In genomic region chr10:22503315-22504090, GRCh38 we compare ENCODE assay signal across 22 cellular contexts.
DNase-seq lines count a peak whose midpoint lies in the region; ATAC-seq, FAIRE-seq and TF ChIP-seq lines count a peak whose summit lies in the region.
"Had no signal": no experiment of that assay in that cellular context is flagged by ENCODE, and none has a peak within 500 bp of the region (broad histone marks: within the 10 kb centered on the region; RNA-seq: fewer than 3 reads in every experiment).

No MANE protein-coding gene starts in this region.

- TF ChIP-seq CTCF in HCT116 (IDR thresholded peaks at IDR 0.05 in 2 of 3, conservative IDR thresholded peaks at IDR 0.05 in 1 of 3; ENCODE audit: borderline replicate concordance in 1 of 3, insufficient read depth in 1 of 3, low read depth in 2 of 3, low read length in 2 of 3) = no peak
- TF ChIP-seq CTCF in PC-9 (conservative IDR thresholded peaks at IDR 0.05) = no peak
- no peak for TF ChIP-seq CTCF in fibroblast of villous mesenchyme (IDR thresholded peaks at IDR 0.05; ENCODE audit: insufficient read depth, low read depth, low read length)
- TF ChIP-seq CTCF in foreskin fibroblast (IDR thresholded peaks at IDR 0.05; ENCODE audit: low read depth, low read length) = no peak
- TF ChIP-seq CTCF in pancreas (IDR thresholded peaks at IDR 0.05) = no peak

- DNase-seq in HCT116 (ENCODE audit: low read depth, low spot score) = no peak
- DNase-seq in PC-9 = peak; percentile 36 to 73
- peak; percentile 28 for DNase-seq in fibroblast of villous mesenchyme (ENCODE audit: low read depth)
- DNase-seq in stimulated activated effector memory CD8-positive, alpha-beta T cell treated with anti-CD3 and anti-CD28 coated beads, Interleukin-12 subunit alpha, Interleukin-12 subunit beta, amount 100 ng/mL, for 72 hours (ENCODE audit: low spot score in 2 of 2) = no peak
- no peak for DNase-seq in foreskin fibroblast
- DNase-seq in pancreas = no peak
- DNase-seq: activated CD4-positive, alpha-beta T cell treated with anti-CD3 and anti-CD28 coated beads, Interleukin-2, amount 50 U/mL, for 48 hours; dermis blood vessel endothelial cell; DMS153; NCI-H2171; NCI-H82; Peyer's patch; stimulated activated CD4-positive, alpha-beta T cell treated with anti-CD3 and anti-CD28 coated beads, Interleukin-12 subunit alpha, Interleukin-12 subunit beta, amount 100 ng/mL, for 4 hours; stimulated activated naive CD4-positive, alpha-beta T cell treated with Interleukin-2 at 50 U/mL for 16 hours; T-helper 1 cell had no signal

- intact Hi-C loops in HCT116 (cut with micrococcal nuclease) (no loop called here), PC-9 (cut with micrococcal nuclease; ENCODE audit: unreplicated experiment) (loop anchor here (5.0 kb wide), 1 partner anchor 161 kb away; no protein-coding TSS in a partner anchor), pancreas (cut with DNase I) (no loop called here)

- no peaks in the 10 kb centered on the region for H4K20me1 ChIP-seq in HCT116 (ENCODE audit: insufficient read depth)
- no peaks in the 10 kb centered on the region for H4K20me1 ChIP-seq in PC-9 (ENCODE audit: insufficient read depth)
- H4K20me1 ChIP-seq: BLaER1 had no signal

- H3K27me3 ChIP-seq in HCT116 (ENCODE audit: insufficient read depth, low read length) = no peaks in the 10 kb centered on the region
- no peaks in the 10 kb centered on the region for H3K27me3 ChIP-seq in PC-9 (ENCODE audit: insufficient read depth, low read depth)
- H3K27me3 ChIP-seq in pancreas = no peaks in the 10 kb centered on the region
- H3K27me3 ChIP-seq: BLaER1, Peyer's patch, tibial nerve had no signal

- H3K27ac ChIP-seq in HCT116 (ENCODE audit: low read depth, low read length) = no peak overlapping the region
- H3K27ac ChIP-seq in PC-9 = no peak overlapping the region
- H3K27ac ChIP-seq in pancreas = no peak overlapping the region
- H3K27ac ChIP-seq: BLaER1, Peyer's patch, tibial nerve, VCaP had no signal

- POLR2A ChIA-PET in HCT116 (lab: Charles Lee) = no interaction called here
- POLR2A ChIA-PET in PC-9 (lab: Charles Lee; ENCODE audit: unreplicated experiment) = interaction anchor here (0.7 kb wide), 1 partner anchor 77 kb away, joined by 3 read pairs; no protein-coding TSS in a partner anchor

- WGBS in pancreas, 2 donors = 68 to 69% methylated on average over 9 of the region's 9 CpGs

- no peak overlapping the region for H3K9ac ChIP-seq in HCT116 (ENCODE audit: low read length)
- H3K9ac ChIP-seq: BLaER1 had no signal

- peak; percentile 59; the same call in 1 of the 2 replicates for ATAC-seq in HCT116
- ATAC-seq in stimulated activated effector memory CD8-positive, alpha-beta T cell treated with anti-CD3 and anti-CD28 coated beads, Interleukin-12 subunit alpha, Interleukin-12 subunit beta, amount 100 ng/mL, for 72 hours = peak; percentile 67
- ATAC-seq in HG02623 (IDR thresholded peaks at IDR 0.05; ENCODE audit: unreplicated experiment) = no peak
- ATAC-seq in pancreas = no peak

- TF ChIP-seq RAD21 in HCT116 (IDR thresholded peaks at IDR 0.05; ENCODE audit: low read depth) = no peak

- H3K36me3 Mint-ChIP-seq in stimulated activated effector memory CD8-positive, alpha-beta T cell treated with anti-CD3 and anti-CD28 coated beads, Interleukin-12 subunit alpha, Interleukin-12 subunit beta, amount 100 ng/mL, for 72 hours = no peaks in the 10 kb centered on the region
- H3K36me3 Mint-ChIP-seq: activated naive CD4-positive, alpha-beta T cell treated with anti-CD3 and anti-CD28 coated beads, Interleukin-2, amount 50 U/mL, for 24 hours; brain had no signal

- H3K27ac Mint-ChIP-seq in stimulated activated effector memory CD8-positive, alpha-beta T cell treated with anti-CD3 and anti-CD28 coated beads, Interleukin-12 subunit alpha, Interleukin-12 subunit beta, amount 100 ng/mL, for 72 hours = no peak overlapping the region
- H3K27ac Mint-ChIP-seq: activated naive CD4-positive, alpha-beta T cell treated with anti-CD3 and anti-CD28 coated beads, Interleukin-2, amount 50 U/mL, for 24 hours had no signal

- H3F3A ChIP-seq in PC-9 (ENCODE audit: insufficient read depth, low read depth) = no peaks in the 10 kb centered on the region

- H3K4me3 ChIP-seq in HCT116 (replicated peaks in 1 of 2; ENCODE audit: low read depth in 1 of 2, low read length in 2 of 2) (no peak overlapping the region), PC-9 (no peak overlapping the region), fibroblast of villous mesenchyme (ENCODE audit: low read depth, low read length) (no peak overlapping the region), foreskin fibroblast (ENCODE audit: low read depth in 1 of 2, low read length in 2 of 2) (no peak overlapping the region), pancreas (no peak overlapping the region)
- H3K4me3 ChIP-seq: BLaER1, Peyer's patch, tibial nerve had no signal

- H3K4me1 Mint-ChIP-seq in stimulated activated effector memory CD8-positive, alpha-beta T cell treated with anti-CD3 and anti-CD28 coated beads, Interleukin-12 subunit alpha, Interleukin-12 subunit beta, amount 100 ng/mL, for 72 hours = peaks cover 33% of the 10 kb centered on the region

- no peak for TF ChIP-seq POLR2A in HCT116 (IDR thresholded peaks at IDR 0.05; ENCODE audit: borderline replicate concordance, extremely low read depth, insufficient read depth, insufficient read length)

- RAD21 ChIA-PET in HCT116 (lab: Charles Lee; ENCODE audit: low non-redundant PET in 1 of 2, low total read pairs in 2 of 2, uncharacterized antibody in 2 of 2, unreplicated experiment in 2 of 2) = no interaction called here

- H3K9me2 ChIP-seq in HCT116 (ENCODE audit: insufficient read depth) (no peaks in the 10 kb centered on the region), PC-9 (ENCODE audit: insufficient read depth) (no peaks in the 10 kb centered on the region)

- H3K9me3 ChIP-seq in HCT116 (ENCODE audit: control insufficient read depth in 1 of 2, insufficient read depth in 1 of 2, low read depth in 1 of 2, low read length in 2 of 2) (no peaks in the 10 kb centered on the region), PC-9 (ENCODE audit: insufficient read depth, low read depth) (no peaks in the 10 kb centered on the region), pancreas (no peaks in the 10 kb centered on the region)
- H3K9me3 ChIP-seq: BLaER1, Peyer's patch, tibial nerve had no signal

- H3K36me3 ChIP-seq in HCT116 (ENCODE audit: control insufficient read depth in 1 of 2, insufficient read depth in 2 of 2, low read length in 2 of 2) = no peaks in the 10 kb centered on the region
- no peaks in the 10 kb centered on the region for H3K36me3 ChIP-seq in PC-9 (ENCODE audit: low read depth)
- no peaks in the 10 kb centered on the region for H3K36me3 ChIP-seq in pancreas
- H3K36me3 ChIP-seq: BLaER1, Peyer's patch, tibial nerve had no signal

- CTCF ChIA-PET in HCT116 (lab: Charles Lee) (no interaction called here), PC-9 (lab: Charles Lee) (no interaction called here)

- BruUV-seq in HCT116 (replicated peaks; lab: Mats Ljungman, UMichigan) (no TSS peak), PC-9 (replicated peaks; lab: Mats Ljungman, UMichigan) (no TSS peak)

- no peak overlapping the region for H3K4me2 ChIP-seq in HCT116 (ENCODE audit: low read length)
- H3K4me2 ChIP-seq in PC-9 = peak overlapping the region; percentile 55
- H3K4me2 ChIP-seq: BLaER1 had no signal

- H3K9me3 Mint-ChIP-seq in stimulated activated effector memory CD8-positive, alpha-beta T cell treated with anti-CD3 and anti-CD28 coated beads, Interleukin-12 subunit alpha, Interleukin-12 subunit beta, amount 100 ng/mL, for 72 hours = no peaks in the 10 kb centered on the region
- H3K9me3 Mint-ChIP-seq: activated naive CD4-positive, alpha-beta T cell treated with anti-CD3 and anti-CD28 coated beads, Interleukin-2, amount 50 U/mL, for 24 hours; neural crest cell had no signal

- H3K4me3 Mint-ChIP-seq in stimulated activated effector memory CD8-positive, alpha-beta T cell treated with anti-CD3 and anti-CD28 coated beads, Interleukin-12 subunit alpha, Interleukin-12 subunit beta, amount 100 ng/mL, for 72 hours = no peak overlapping the region
- H3K4me3 Mint-ChIP-seq: activated naive CD4-positive, alpha-beta T cell treated with anti-CD3 and anti-CD28 coated beads, Interleukin-2, amount 50 U/mL, for 24 hours; brain; neural crest cell had no signal

- H3K79me2 ChIP-seq in HCT116 (ENCODE audit: insufficient read depth, low read length) (no peaks in the 10 kb centered on the region), PC-9 (ENCODE audit: low read depth) (no peaks in the 10 kb centered on the region)

- no peak for FAIRE-seq in pancreas (lab: Jason Lieb, UNC)

- H2AFZ ChIP-seq in HCT116 (ENCODE audit: low read depth, low read length, poor library complexity, severe bottlenecking) (no peak overlapping the region), PC-9 (no peak overlapping the region)

- peaks cover 4 to 6% of the 10 kb centered on the region in 2 experiments; a peak in 3 of 4 replicates for H3K4me1 ChIP-seq in HCT116 (ENCODE audit: control insufficient read depth in 1 of 2, insufficient read depth in 2 of 2, low read length in 2 of 2)
- H3K4me1 ChIP-seq in PC-9 (replicated peaks; ENCODE audit: insufficient read depth) = peaks cover 12% of the 10 kb centered on the region
- H3K4me1 ChIP-seq in pancreas = no peaks in the 10 kb centered on the region
- H3K4me1 ChIP-seq: Peyer's patch had no signal

TF ChIP-seq in HCT116, 20 proteins besides CTCF, POLR2A, EP300 and RAD21:
- 0 out of 2 replicates have a peak, but pooled peaks have one; percentile 27 for TF ChIP-seq JUND (IDR thresholded peaks at IDR 0.05)
- peak; percentile 31 for TF ChIP-seq FOSL1 (IDR thresholded peaks at IDR 0.05; ENCODE audit: low read depth)
- TF ChIP-seq ELF1 (IDR thresholded peaks at IDR 0.05; ENCODE audit: borderline replicate concordance, low read depth) = no peak
- peak; percentile 20 for TF ChIP-seq TCF7L2 (IDR thresholded peaks at IDR 0.05; ENCODE audit: borderline replicate concordance, extremely low read depth, insufficient read depth, insufficient read length)
- no peak for TF ChIP-seq SRF (IDR thresholded peaks at IDR 0.05; ENCODE audit: low read depth)

Comparison
In these comparisons a context has a peak if more than half of its experiments do, and no peak if none do; other contexts are left out.
1. ATAC-seq: peak in HCT116 (single experiment) and stimulated activated effector memory CD8-positive, alpha-beta T cell treated with anti-CD3 and anti-CD28 coated beads, Interleukin-12 subunit alpha, Interleukin-12 subunit beta, amount 100 ng/mL, for 72 hours (single experiment); none in HG02623 (single experiment) and pancreas (0 of 4).
2. DNase-seq: peak in PC-9 (2 of 2) and fibroblast of villous mesenchyme (single experiment); none in HCT116 (single experiment), stimulated activated effector memory CD8-positive, alpha-beta T cell treated with anti-CD3 and anti-CD28 coated beads, Interleukin-12 subunit alpha, Interleukin-12 subunit beta, amount 100 ng/mL, for 72 hours (0 of 2), foreskin fibroblast (0 of 2) and pancreas (0 of 6).